In the genomic region with DNA sequence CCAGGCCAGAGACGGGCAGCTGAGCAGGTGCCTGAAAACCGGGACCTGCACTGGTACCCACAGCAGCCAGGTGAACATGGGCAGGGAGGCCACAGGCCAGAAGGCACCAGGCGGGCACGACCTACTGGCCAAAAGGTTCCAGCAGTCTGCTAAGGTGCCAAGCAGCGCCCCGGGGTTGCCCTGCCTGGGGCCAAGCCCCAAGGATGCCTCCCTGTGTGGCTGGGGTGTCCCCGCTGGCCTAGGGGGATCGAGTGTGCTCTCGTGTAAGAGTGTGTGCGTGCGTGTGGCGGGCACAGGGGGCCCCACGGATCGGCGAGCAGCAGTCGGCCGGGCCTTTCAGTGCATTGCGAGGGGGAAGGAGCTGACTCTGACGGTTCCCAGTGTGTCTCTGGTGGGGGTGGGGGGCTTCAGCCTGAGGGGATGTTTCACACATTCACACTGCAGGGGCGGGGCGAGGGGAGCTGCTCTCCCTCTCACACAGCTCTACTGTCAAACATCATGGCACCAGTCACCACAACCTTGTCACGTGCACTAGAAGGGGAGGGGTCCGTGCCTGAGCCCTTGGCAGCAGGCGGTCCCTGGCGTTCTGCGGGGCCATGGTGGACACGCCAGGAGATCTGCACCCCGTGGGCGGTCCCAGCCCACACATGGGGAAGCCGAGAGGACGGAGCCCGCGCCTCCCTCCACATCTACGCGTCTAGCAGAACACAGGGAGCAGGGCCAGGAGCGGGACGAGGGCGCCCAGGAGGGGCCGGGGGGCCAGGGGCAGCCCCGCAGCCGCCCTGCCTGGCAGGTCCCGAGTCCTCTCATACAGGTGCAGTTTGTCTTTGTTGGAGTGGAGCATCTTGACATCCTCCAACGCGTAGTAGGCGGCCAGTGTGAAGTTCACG, we compare ENCODE assay signal across 1 cellular context.
TF ChIP-seq lines count a peak whose summit lies in the region.

No MANE protein-coding gene starts in this region.

TF ChIP-seq in K562, 482 proteins besides CTCF, POLR2A, EP300 and RAD21 (continued from another document):
- TF ChIP-seq, protein P1, sequence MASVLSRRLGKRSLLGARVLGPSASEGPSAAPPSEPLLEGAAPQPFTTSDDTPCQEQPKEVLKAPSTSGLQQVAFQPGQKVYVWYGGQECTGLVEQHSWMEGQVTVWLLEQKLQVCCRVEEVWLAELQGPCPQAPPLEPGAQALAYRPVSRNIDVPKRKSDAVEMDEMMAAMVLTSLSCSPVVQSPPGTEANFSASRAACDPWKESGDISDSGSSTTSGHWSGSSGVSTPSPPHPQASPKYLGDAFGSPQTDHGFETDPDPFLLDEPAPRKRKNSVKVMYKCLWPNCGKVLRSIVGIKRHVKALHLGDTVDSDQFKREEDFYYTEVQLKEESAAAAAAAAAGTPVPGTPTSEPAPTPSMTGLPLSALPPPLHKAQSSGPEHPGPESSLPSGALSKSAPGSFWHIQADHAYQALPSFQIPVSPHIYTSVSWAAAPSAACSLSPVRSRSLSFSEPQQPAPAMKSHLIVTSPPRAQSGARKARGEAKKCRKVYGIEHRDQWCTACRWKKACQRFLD (CRISPR knock-in tag; IDR thresholded peaks at IDR 0.05): no peak
- TF ChIP-seq ZC3H4 (CRISPR knock-in tag; IDR thresholded peaks at IDR 0.05; ENCODE audit: borderline replicate concordance): no peak
- TF ChIP-seq KAT2B (IDR thresholded peaks at IDR 0.05; ENCODE audit: low read depth, low read length): no peak
- no peak for TF ChIP-seq GATAD2A (IDR thresholded peaks at IDR 0.05)
- TF ChIP-seq CREBBP (IDR thresholded peaks at IDR 0.05; ENCODE audit: low read depth, low read length): no peak
- TF ChIP-seq, protein P2, sequence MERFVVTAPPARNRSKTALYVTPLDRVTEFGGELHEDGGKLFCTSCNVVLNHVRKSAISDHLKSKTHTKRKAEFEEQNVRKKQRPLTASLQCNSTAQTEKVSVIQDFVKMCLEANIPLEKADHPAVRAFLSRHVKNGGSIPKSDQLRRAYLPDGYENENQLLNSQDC (CRISPR knock-in tag; IDR thresholded peaks at IDR 0.05): no peak
- no peak for TF ChIP-seq CCAR2 (IDR thresholded peaks at IDR 0.05; ENCODE audit: low read depth, low read length)
- TF ChIP-seq RBM34 (IDR thresholded peaks at IDR 0.05; ENCODE audit: borderline replicate concordance, insufficient read depth, low read length): no peak
- TF ChIP-seq BACH1 (tag; IDR thresholded peaks at IDR 0.05): no peak
- TF ChIP-seq SMC3 (conservative IDR thresholded peaks at IDR 0.05; ENCODE audit: insufficient read depth, low read depth, low read length): no peak
- no peak for TF ChIP-seq ZNF75A (CRISPR knock-in tag; IDR thresholded peaks at IDR 0.05)
TF ChIP-seq in K562: peak in this region for 0.
